ENCODE assay signal across 12 cellular contexts in genomic region chr2:105739944-105740734, GRCh38. TPM values are rescaled to one million over a fixed set of nuclear protein-coding genes. Genes with fewer than 3 reads are reported as not detected.
DNase-seq lines count a peak whose midpoint lies in the region; ATAC-seq and TF ChIP-seq lines count a peak whose summit lies in the region.
"Had no signal": no experiment of that assay in that cellular context is flagged by ENCODE, and none has a peak within 500 bp of the region (broad histone marks: within the 10 kb centered on the region; RNA-seq: fewer than 3 reads in every experiment).

No MANE protein-coding gene starts in this region.

- H3K9me3 Mint-ChIP-seq in activated CD4-positive, alpha-beta T cell treated with anti-CD3 and anti-CD28 coated beads, Interleukin-2, amount 10 ng/mL, durations not matched to agents 7 days and 5 days, result peaks cover 9% of the 10 kb centered on the region
- H3K9me3 Mint-ChIP-seq in activated T-helper 1 cell treated with anti-CD3 and anti-CD28 coated beads, Interleukin-12 subunit alpha, Interleukin-12 subunit beta, Interleukin-2, Interleukin-4 antibody, amounts not matched to agents 30 ng/mL and 10 ng/mL and 1 ng/mL, durations not matched to agents 14 hours and 24 hours and 36 hours, result peaks cover 10% of the 10 kb centered on the region
- H3K9me3 Mint-ChIP-seq in natural killer cell, result no peaks in the 10 kb centered on the region
- H3K9me3 Mint-ChIP-seq: GM23338 had no signal

- H3K4me1 Mint-ChIP-seq in activated CD4-positive, alpha-beta T cell treated with anti-CD3 and anti-CD28 coated beads, Interleukin-2, amount 10 ng/mL, durations not matched to agents 7 days and 5 days, result peaks cover 75% of the 10 kb centered on the region
- peaks cover 68% of the 10 kb centered on the region for H3K4me1 Mint-ChIP-seq in activated T-helper 1 cell treated with anti-CD3 and anti-CD28 coated beads, Interleukin-12 subunit alpha, Interleukin-12 subunit beta, Interleukin-2, Interleukin-4 antibody, amounts not matched to agents 30 ng/mL and 10 ng/mL and 1 ng/mL, durations not matched to agents 14 hours and 24 hours and 36 hours (ENCODE audit: low read depth)
- H3K4me1 Mint-ChIP-seq in natural killer cell, result peaks cover 37 to 43% of the 10 kb centered on the region in 2 donors

- TF ChIP-seq CTCF in natural killer cell (IDR thresholded peaks at IDR 0.05), result no peak

- intact Hi-C loops in activated T-helper 1 cell treated with anti-CD3 and anti-CD28 coated beads, Interleukin-12 subunit alpha, Interleukin-12 subunit beta, Interleukin-2, Interleukin-4 antibody, amounts not matched to agents 30 ng/mL and 10 ng/mL and 1 ng/mL, durations not matched to agents 14 hours and 24 hours and 36 hours (cut with micrococcal nuclease), result loop anchor here (2.0 to 5.0 kb wide), 2 partner anchors 15 to 58 kb away; no protein-coding TSS in a partner anchor
- intact Hi-C loops in natural killer cell (cut with micrococcal nuclease), result no loop called here

- no peaks in the 10 kb centered on the region for H3K27me3 Mint-ChIP-seq in activated CD4-positive, alpha-beta T cell treated with anti-CD3 and anti-CD28 coated beads, Interleukin-2, amount 10 ng/mL, durations not matched to agents 7 days and 5 days
- no peaks in the 10 kb centered on the region for H3K27me3 Mint-ChIP-seq in activated T-helper 1 cell treated with anti-CD3 and anti-CD28 coated beads, Interleukin-12 subunit alpha, Interleukin-12 subunit beta, Interleukin-2, Interleukin-4 antibody, amounts not matched to agents 30 ng/mL and 10 ng/mL and 1 ng/mL, durations not matched to agents 14 hours and 24 hours and 36 hours (ENCODE audit: insufficient read depth)
- H3K27me3 Mint-ChIP-seq in natural killer cell (ENCODE audit: low read depth in 2 of 2), result no peaks in the 10 kb centered on the region

- peak overlapping the region; percentile 4 for H3K4me3 Mint-ChIP-seq in activated CD4-positive, alpha-beta T cell treated with anti-CD3 and anti-CD28 coated beads, Interleukin-2, amount 10 ng/mL, durations not matched to agents 7 days and 5 days
- peak overlapping the region; percentile 46 for H3K4me3 Mint-ChIP-seq in activated T-helper 1 cell treated with anti-CD3 and anti-CD28 coated beads, Interleukin-12 subunit alpha, Interleukin-12 subunit beta, Interleukin-2, Interleukin-4 antibody, amounts not matched to agents 30 ng/mL and 10 ng/mL and 1 ng/mL, durations not matched to agents 14 hours and 24 hours and 36 hours
- H3K4me3 Mint-ChIP-seq in natural killer cell, result no peak overlapping the region
- H3K4me3 Mint-ChIP-seq: GM23338 had no signal

- peaks cover 30% of the 10 kb centered on the region for H3K36me3 Mint-ChIP-seq in activated CD4-positive, alpha-beta T cell treated with anti-CD3 and anti-CD28 coated beads, Interleukin-2, amount 10 ng/mL, durations not matched to agents 7 days and 5 days (ENCODE audit: low read depth)
- H3K36me3 Mint-ChIP-seq in activated T-helper 1 cell treated with anti-CD3 and anti-CD28 coated beads, Interleukin-12 subunit alpha, Interleukin-12 subunit beta, Interleukin-2, Interleukin-4 antibody, amounts not matched to agents 30 ng/mL and 10 ng/mL and 1 ng/mL, durations not matched to agents 14 hours and 24 hours and 36 hours (ENCODE audit: low read depth), result peaks cover 8% of the 10 kb centered on the region
- H3K36me3 Mint-ChIP-seq in natural killer cell, result no peaks in the 10 kb centered on the region

- CTCF ChIA-PET in activated CD4-positive, alpha-beta T cell treated with anti-CD3 and anti-CD28 coated beads, Interleukin-2, amount 10 ng/mL, durations not matched to agents 7 days and 5 days (lab: Charles Lee), result interaction anchor here (0.6 to 1.5 kb wide), 5 partner anchors 27 to 197 kb away, joined by 3 to 4 read pairs (median 3); no protein-coding TSS in a partner anchor

- ATAC-seq in natural killer cell, result no peak
- no peak for ATAC-seq in HG03159 (IDR thresholded peaks at IDR 0.05; ENCODE audit: unreplicated experiment)
- no peak for ATAC-seq in GM21447 (IDR thresholded peaks at IDR 0.05; ENCODE audit: unreplicated experiment)
- ATAC-seq in GM19397 (IDR thresholded peaks at IDR 0.05; ENCODE audit: unreplicated experiment), result no peak
- ATAC-seq: GM23338, HepG2 had no signal

- POLR2A ChIA-PET in activated CD4-positive, alpha-beta T cell treated with anti-CD3 and anti-CD28 coated beads, Interleukin-2, amount 10 ng/mL, durations not matched to agents 7 days and 5 days (lab: Charles Lee), result no interaction called here

- DNase-seq in activated CD4-positive, alpha-beta T cell treated with anti-CD3 and anti-CD28 coated beads, Interleukin-2, amount 10 ng/mL, durations not matched to agents 7 days and 5 days, result no peak
- no peak for DNase-seq in activated CD4-positive, alpha-beta T cell treated with anti-CD3 and anti-CD28 coated beads, Interleukin-2, amount 50 U/mL, for 48 hours
- peak; percentile 17 to 27 for DNase-seq in Kasumi-1 (lab: John Stamatoyannopoulos, UW)
- DNase-seq in activated T-helper 1 cell treated with anti-CD3 and anti-CD28 coated beads, Interleukin-12 subunit alpha, Interleukin-12 subunit beta, Interleukin-2, Interleukin-4 antibody, amounts not matched to agents 30 ng/mL and 10 ng/mL and 1 ng/mL, durations not matched to agents 14 hours and 24 hours and 36 hours (ENCODE audit: low spot score), result no peak
- no peak for DNase-seq in natural killer cell
- DNase-seq: effector CD8-positive, alpha-beta T cell; stimulated activated naive CD4-positive, alpha-beta T cell had no signal

- H3K27ac Mint-ChIP-seq in activated CD4-positive, alpha-beta T cell treated with anti-CD3 and anti-CD28 coated beads, Interleukin-2, amount 10 ng/mL, durations not matched to agents 7 days and 5 days, result peak overlapping the region; percentile 99
- peak overlapping the region; percentile 95 for H3K27ac Mint-ChIP-seq in activated T-helper 1 cell treated with anti-CD3 and anti-CD28 coated beads, Interleukin-12 subunit alpha, Interleukin-12 subunit beta, Interleukin-2, Interleukin-4 antibody, amounts not matched to agents 30 ng/mL and 10 ng/mL and 1 ng/mL, durations not matched to agents 14 hours and 24 hours and 36 hours
- H3K27ac Mint-ChIP-seq in natural killer cell, result peak overlapping the region; percentile 13 to 85
- H3K27ac Mint-ChIP-seq: GM23338 had no signal

RNA-seq across cellular contexts. Expression of gene NCK2, which starts 4.6 kb away (rescaled TPM):
- total RNA-seq in activated CD4-positive, alpha-beta T cell treated with anti-CD3 and anti-CD28 coated beads, Interleukin-2, amount 10 ng/mL, durations not matched to agents 7 days and 5 days, result 10 to 100 TPM; 73.3 to 84.1 TPM
- total RNA-seq in activated T-helper 1 cell treated with anti-CD3 and anti-CD28 coated beads, Interleukin-12 subunit alpha, Interleukin-12 subunit beta, Interleukin-2, Interleukin-4 antibody, amounts not matched to agents 30 ng/mL and 10 ng/mL and 1 ng/mL, durations not matched to agents 14 hours and 24 hours and 36 hours, result 79.9 and 86.8 TPM in 2 replicates
- total RNA-seq in natural killer cell, result 10 to 100 TPM; 34.1 to 50.8 (median 43.0) TPM

Comparison
In these comparisons a context has a peak if more than half of its experiments do, and no peak if none do; other contexts are left out.
1. DNase-seq: peak in Kasumi-1 (2 of 2); none in activated CD4-positive, alpha-beta T cell treated with anti-CD3 and anti-CD28 coated beads, Interleukin-2, amount 10 ng/mL, durations not matched to agents 7 days and 5 days (single experiment), activated CD4-positive, alpha-beta T cell treated with anti-CD3 and anti-CD28 coated beads, Interleukin-2, amount 50 U/mL, for 48 hours (0 of 2), activated T-helper 1 cell treated with anti-CD3 and anti-CD28 coated beads, Interleukin-12 subunit alpha, Interleukin-12 subunit beta, Interleukin-2, Interleukin-4 antibody, amounts not matched to agents 30 ng/mL and 10 ng/mL and 1 ng/mL, durations not matched to agents 14 hours and 24 hours and 36 hours (single experiment) and natural killer cell (single experiment).
2. H3K27ac Mint-ChIP-seq: peak in every context shown above with its lines; median percentile 99 in activated CD4-positive, alpha-beta T cell treated with anti-CD3 and anti-CD28 coated beads, Interleukin-2, amount 10 ng/mL, durations not matched to agents 7 days and 5 days; 95 in activated T-helper 1 cell treated with anti-CD3 and anti-CD28 coated beads, Interleukin-12 subunit alpha, Interleukin-12 subunit beta, Interleukin-2, Interleukin-4 antibody, amounts not matched to agents 30 ng/mL and 10 ng/mL and 1 ng/mL, durations not matched to agents 14 hours and 24 hours and 36 hours; 49 in natural killer cell.